8 cellular contexts compared by ENCODE assay signal in the genomic region with DNA sequence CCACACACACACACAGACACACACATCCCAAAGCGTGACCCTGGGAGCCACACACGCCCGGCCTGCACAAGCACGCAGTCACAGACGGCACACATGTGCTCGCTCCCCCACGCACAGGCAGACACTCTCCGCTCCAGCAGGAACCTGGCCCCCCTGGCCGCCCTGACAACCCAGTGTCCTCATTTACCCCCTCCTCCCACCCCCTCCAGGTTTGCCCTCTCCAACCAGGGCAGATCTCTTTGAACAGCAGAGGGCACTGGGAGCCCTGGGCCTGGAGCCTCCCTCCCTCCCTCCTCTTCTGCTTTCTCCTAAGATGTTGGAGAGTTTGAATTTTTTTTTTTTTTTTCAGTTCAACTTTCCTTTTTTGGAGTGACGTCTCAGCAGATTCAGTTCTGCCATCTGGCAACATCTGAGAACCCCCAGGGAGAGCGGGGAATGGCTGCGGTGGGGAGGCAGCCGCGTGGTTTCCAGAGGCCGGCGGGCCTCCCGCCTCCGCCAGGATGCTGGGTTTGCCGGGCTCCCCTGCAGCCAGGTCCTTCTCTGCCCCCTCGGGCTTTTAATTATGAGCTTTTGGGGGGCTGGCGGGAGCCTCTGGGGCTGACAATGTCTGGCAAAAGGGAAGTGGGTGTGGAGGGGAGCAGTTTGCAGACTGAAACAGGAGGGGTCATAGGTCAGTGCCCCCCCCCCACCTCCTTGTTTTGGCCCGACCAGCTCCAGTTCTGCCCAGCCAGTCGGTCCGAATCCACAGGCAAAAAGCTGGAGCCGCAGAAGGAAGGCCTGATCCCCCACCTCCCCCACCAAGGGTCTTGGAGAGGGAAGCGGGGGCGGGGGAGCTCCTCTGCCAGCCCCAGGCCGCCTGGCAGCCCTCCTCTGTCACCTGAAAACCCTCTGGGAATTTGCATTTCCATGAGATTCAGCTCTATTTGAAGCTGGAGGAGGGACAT. TPM values are rescaled to one million over a fixed set of nuclear protein-coding genes. Genes with fewer than 3 reads are reported as not detected.
DNase-seq lines count a peak whose midpoint lies in the region; ATAC-seq and TF ChIP-seq lines count a peak whose summit lies in the region.

No MANE protein-coding gene starts in this region.

- H3K27me3 ChIP-seq in HUES6 (ENCODE audit: control insufficient read depth, insufficient read depth, low read length) (no peaks in the 10 kb centered on the region), lower lobe of right lung (ENCODE audit: low read depth) (no peaks in the 10 kb centered on the region)

- DNase-seq in activated T-cell treated with anti-CD3 and anti-CD28 coated beads for 48 hours (ENCODE audit: low read depth) (peak; percentile 13), SK-MEL-5 (ENCODE audit: low read depth, low spot score) (peak; percentile 63), lower lobe of right lung (peak; percentile 80), stromal cell of bone marrow (ENCODE audit: low read depth) (peak; percentile 93)
- DNase-seq in activated T-cell treated with anti-CD3 and anti-CD28 coated beads, Interleukin-2, amount 50 U/mL, for 4 hours, result no peak
- no peak for DNase-seq in effector memory CD8-positive, alpha-beta T cell

- in situ Hi-C loops in SK-MEL-5 (cut with HindIII; ENCODE audit: low pct_unique_long_range_greater_than_20kb, low sequenced_read_pairs), result no loop called here

- H3K36me3 ChIP-seq in HUES6 (ENCODE audit: control insufficient read depth, insufficient read depth, low read length) (no peaks in the 10 kb centered on the region), lower lobe of right lung (no peaks in the 10 kb centered on the region)

- peak overlapping the region; percentile 88 for H3K27ac ChIP-seq in HUES6 (ENCODE audit: low read depth, low read length)
- peak overlapping the region; percentile 88 for H3K27ac ChIP-seq in lower lobe of right lung

- peaks cover 17% of the 10 kb centered on the region for H3K4me1 Mint-ChIP-seq in activated T-cell treated with anti-CD3 and anti-CD28 coated beads, Interleukin-2, amount 50 U/mL, for 4 hours (ENCODE audit: low read depth)
- peaks cover 13 to 14% of the 10 kb centered on the region in 2 donors for H3K4me1 Mint-ChIP-seq in effector memory CD8-positive, alpha-beta T cell (ENCODE audit: low read depth in 2 of 2)

- H3K9me3 Mint-ChIP-seq in activated T-cell treated with anti-CD3 and anti-CD28 coated beads, Interleukin-2, amount 50 U/mL, for 4 hours, result no peaks in the 10 kb centered on the region
- H3K9me3 Mint-ChIP-seq in effector memory CD8-positive, alpha-beta T cell, result no peaks in the 10 kb centered on the region

- intact Hi-C loops in lower lobe of right lung (cut with DNase I), result no loop called here

- no peak for ATAC-seq in activated T-cell treated with anti-CD3 and anti-CD28 coated beads, Interleukin-2, amount 50 U/mL, for 4 hours
- no peak for ATAC-seq in effector memory CD8-positive, alpha-beta T cell (replicated peaks)
- peak; percentile 69 to 79 for ATAC-seq in lower lobe of right lung
- no peak for ATAC-seq in activated CD4-positive, CD25-positive, alpha-beta regulatory T cell treated with anti-CD3 and anti-CD28 coated beads, Interleukin-2, amount 50 U/mL, for 24 hours

- H3K27me3 Mint-ChIP-seq in activated T-cell treated with anti-CD3 and anti-CD28 coated beads, Interleukin-2, amount 50 U/mL, for 4 hours (ENCODE audit: low read depth), result no peaks in the 10 kb centered on the region
- H3K27me3 Mint-ChIP-seq in effector memory CD8-positive, alpha-beta T cell, result no peaks in the 10 kb centered on the region

- H3K9ac ChIP-seq in HUES6 (ENCODE audit: low read length), result peak overlapping the region; percentile 75

- peak overlapping the region; percentile 78 for H3K4me3 ChIP-seq in HUES6 (ENCODE audit: low read depth, low read length)
- peak overlapping the region; percentile 55 for H3K4me3 ChIP-seq in lower lobe of right lung

- H3K27ac Mint-ChIP-seq in effector memory CD8-positive, alpha-beta T cell, result peak overlapping the region in 1 of 2 donors; percentile 77

- H3K36me3 Mint-ChIP-seq in activated T-cell treated with anti-CD3 and anti-CD28 coated beads, Interleukin-2, amount 50 U/mL, for 4 hours (ENCODE audit: insufficient read depth), result no peaks in the 10 kb centered on the region
- peaks cover 10% of the 10 kb centered on the region for H3K36me3 Mint-ChIP-seq in effector memory CD8-positive, alpha-beta T cell (ENCODE audit: insufficient read depth)

- peaks cover 39% of the 10 kb centered on the region for H3K4me1 ChIP-seq in HUES6 (ENCODE audit: control insufficient read depth, insufficient read depth, low read length)
- H3K4me1 ChIP-seq in lower lobe of right lung, result peaks cover 38% of the 10 kb centered on the region

- H3K4me3 Mint-ChIP-seq in activated T-cell treated with anti-CD3 and anti-CD28 coated beads, Interleukin-2, amount 50 U/mL, for 4 hours, result no peak overlapping the region
- peak overlapping the region; percentile 85 for H3K4me3 Mint-ChIP-seq in effector memory CD8-positive, alpha-beta T cell

- H3K9me3 ChIP-seq in HUES6 (ENCODE audit: control insufficient read depth, insufficient read depth, low read depth, low read length), result no peaks in the 10 kb centered on the region
- H3K9me3 ChIP-seq in lower lobe of right lung, result no peaks in the 10 kb centered on the region

- TF ChIP-seq CTCF in lower lobe of right lung (IDR thresholded peaks at IDR 0.05), result peak; percentile 27

RNA-seq across cellular contexts. Expression of a gene that starts 1.3 kb away (rescaled TPM):
- 100 to 1,000 TPM; 127 to 160 (median 135) TPM for total RNA-seq in activated T-cell treated with anti-CD3 and anti-CD28 coated beads, Interleukin-2, amount 50 U/mL, for 4 hours
- 23.3 and 33.9 TPM in 2 replicates for total RNA-seq in SK-MEL-5 (2014; rRNA removed; shearing (Covaris generic))
- polyA plus RNA-seq in SK-MEL-5 (2015; cell fraction: cytosol; rRNA removed), result 161 and 175 TPM in 2 replicates
- polyA plus RNA-seq in SK-MEL-5 (2015; cell fraction: nucleus; rRNA removed), result 131 and 142 TPM in 2 replicates
- total RNA-seq in lower lobe of right lung, result 318 TPM

Comparison
In these comparisons a context has a peak if more than half of its experiments do, and no peak if none do; other contexts are left out.
1. DNase-seq: peak in activated T-cell treated with anti-CD3 and anti-CD28 coated beads for 48 hours (single experiment), SK-MEL-5 (single experiment), lower lobe of right lung (single experiment) and stromal cell of bone marrow (single experiment); none in activated T-cell treated with anti-CD3 and anti-CD28 coated beads, Interleukin-2, amount 50 U/mL, for 4 hours (single experiment) and effector memory CD8-positive, alpha-beta T cell (0 of 3).
2. ATAC-seq: peak in lower lobe of right lung (2 of 2); none in activated T-cell treated with anti-CD3 and anti-CD28 coated beads, Interleukin-2, amount 50 U/mL, for 4 hours (0 of 2), effector memory CD8-positive, alpha-beta T cell (single experiment) and activated CD4-positive, CD25-positive, alpha-beta regulatory T cell treated with anti-CD3 and anti-CD28 coated beads, Interleukin-2, amount 50 U/mL, for 24 hours (0 of 2).